Comparison of ENCODE assay signal across 18 cellular contexts in genomic region chr1:159823401-159823800, GRCh38. TPM values are rescaled to one million over a fixed set of nuclear protein-coding genes. Genes with fewer than 3 reads are reported as not detected.
A peak's percentile ranks its signal among the peaks of the same experiment; 100 is the strongest.
DNase-seq lines count a peak whose midpoint lies in the region; ATAC-seq and TF ChIP-seq lines count a peak whose summit lies in the region.
"Had no signal": no experiment of that assay in that cellular context is flagged by ENCODE, and none has a peak within 500 bp of the region (broad histone marks: within the 10 kb centered on the region; RNA-seq: fewer than 3 reads in every experiment).

No MANE protein-coding gene starts in this region.

- ATAC-seq in left colon: peak; percentile 84
- no peak for ATAC-seq in GM18505 (IDR thresholded peaks at IDR 0.05; ENCODE audit: unreplicated experiment)
- ATAC-seq in GM21576 (IDR thresholded peaks at IDR 0.05; ENCODE audit: unreplicated experiment): no peak
- ATAC-seq: right lobe of liver had no signal

- DNase-seq in COLO668 (lab: John Stamatoyannopoulos, UW; ENCODE audit: unreplicated experiment): peak; percentile 61
- DNase-seq in NCI-H1105 (lab: John Stamatoyannopoulos, UW): peak; percentile 88
- DNase-seq in NCI-H748 (lab: John Stamatoyannopoulos, UW; ENCODE audit: unreplicated experiment): peak; percentile 82
- peak in 1 of 2 donors; percentile 45 for DNase-seq in left colon
- DNase-seq in mesenteric fat pad (ENCODE audit: low spot score): no peak
- DNase-seq in KG1 (lab: John Stamatoyannopoulos, UW): no peak
- DNase-seq: activated CD4-positive, alpha-beta T cell treated with anti-CD3 and anti-CD28 coated beads, Interleukin-2, amount 50 U/mL, for 48 hours; activated T-cell treated with anti-CD3 and anti-CD28 coated beads, Interleukin-2, amount 50 U/mL, for 48 hours; Caco-2; NCI-H1092; OCI-M1; right lobe of liver; stimulated activated CD4-positive, alpha-beta T cell treated with anti-CD3 and anti-CD28 coated beads, Interleukin-4, amount 100 ng/mL, for 1 hour; tibial artery had no signal

- intact Hi-C loops in left colon (cut with DNase I, micrococcal nuclease): no loop called here

- TF ChIP-seq POLR2A in GM18505 (IDR thresholded peaks at IDR 0.05; ENCODE audit: borderline replicate concordance, extremely low read depth, insufficient read depth, insufficient read length): no peak

RNA-seq across cellular contexts. Expression of gene SLAMF8, which starts 3.3 kb away (rescaled TPM):
- total RNA-seq in left colon: 1 to 10 TPM; 1.2 to 4.7 TPM
- total RNA-seq in mesenteric fat pad: 11.3 TPM
- total RNA-seq: Caco-2, frontal cortex, lung microvascular endothelial cell had no signal

RNA-seq across cellular contexts. Expression of gene FCRL6, which starts 21.2 kb away (rescaled TPM):
- total RNA-seq in left colon (under 1 TPM in 1 of 2 donors, not detected in 1; 0.14 TPM), mesenteric fat pad (not detected)
- total RNA-seq: Caco-2, frontal cortex, lung microvascular endothelial cell had no signal

RNA-seq across cellular contexts. Expression of gene VSIG8, which starts 39.1 kb away (rescaled TPM):
- not detected for total RNA-seq in left colon
- total RNA-seq in mesenteric fat pad: not detected
- total RNA-seq: Caco-2, frontal cortex, lung microvascular endothelial cell, right lobe of liver had no signal

RNA-seq across cellular contexts. Expression of gene DUSP23, which starts 42.6 kb away (rescaled TPM):
- total RNA-seq in left colon: 10 to 100 TPM; 48.1 to 56.9 TPM
- total RNA-seq in mesenteric fat pad: 54.8 TPM

Comparison
In these comparisons a context has a peak if more than half of its experiments do, and no peak if none do; other contexts are left out.
1. DNase-seq: peak in COLO668 (single experiment), NCI-H1105 (single experiment) and NCI-H748 (single experiment); none in mesenteric fat pad (single experiment) and KG1 (single experiment).